ENCODE assay signal across 8 cellular contexts in the genomic region with DNA sequence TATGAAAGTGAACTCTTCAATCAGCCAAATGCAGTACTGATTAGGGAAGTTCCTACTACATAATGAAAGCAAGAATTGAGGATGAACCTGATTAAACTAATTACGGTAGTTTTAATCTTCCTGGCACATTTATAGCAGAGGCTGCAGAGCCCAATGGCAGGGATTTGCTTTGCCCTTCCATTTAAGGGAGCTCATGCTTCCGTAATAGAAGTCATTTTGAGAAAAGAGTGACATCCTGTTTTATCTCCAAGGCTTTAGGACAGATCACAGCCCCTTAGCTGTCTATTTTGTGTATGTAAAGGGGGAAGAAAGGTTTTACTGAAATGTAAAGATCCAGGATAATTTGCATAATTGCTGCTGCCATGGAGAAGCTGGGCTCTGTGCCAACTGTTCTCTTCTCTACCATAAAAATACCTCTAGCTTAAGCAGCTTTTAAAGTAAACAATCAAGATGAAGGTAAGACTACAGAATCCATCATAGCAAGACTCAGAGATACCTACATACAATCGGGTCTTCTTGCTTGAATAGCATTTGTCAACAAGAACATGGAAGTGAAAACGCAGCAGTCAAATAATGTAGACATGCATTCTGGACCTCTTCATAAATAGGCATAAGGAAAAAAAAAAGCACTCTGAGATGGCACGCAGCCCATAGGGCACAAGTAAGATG.
DNase-seq lines count a peak whose midpoint lies in the region; ATAC-seq and TF ChIP-seq lines count a peak whose summit lies in the region.

No MANE protein-coding gene starts in this region.

- no peak overlapping the region for H3K27ac Mint-ChIP-seq in MCF 10A (ENCODE audit: low read depth, unreplicated experiment)
- peak overlapping the region; percentile 1 for H3K27ac Mint-ChIP-seq in activated T-helper 17 cell treated with anti-CD3 and anti-CD28 coated beads, Interleukin-2, amount 50 U/mL, for 72 hours

- peak; percentile 46 for DNase-seq in MCF 10A (ENCODE audit: unreplicated experiment)
- no peak for DNase-seq in breast epithelium (ENCODE audit: low spot score in 2 of 2)
- DNase-seq in NCI-H2029 treated with DMSO at 0.1 percent for 48 hours (lab: John Stamatoyannopoulos, UW) = peak; percentile 43
- no peak for DNase-seq in MV-4-11 (lab: John Stamatoyannopoulos, UW)

- H3K27me3 Mint-ChIP-seq in MCF 10A (ENCODE audit: insufficient read depth, unreplicated experiment) = no peaks in the 10 kb centered on the region
- no peaks in the 10 kb centered on the region for H3K27me3 Mint-ChIP-seq in activated T-helper 17 cell treated with anti-CD3 and anti-CD28 coated beads, Interleukin-2, amount 50 U/mL, for 72 hours

- peaks cover 28% of the 10 kb centered on the region for H3K4me1 Mint-ChIP-seq in MCF 10A (ENCODE audit: insufficient read depth, unreplicated experiment)
- peaks cover 16% of the 10 kb centered on the region for H3K4me1 Mint-ChIP-seq in activated T-helper 17 cell treated with anti-CD3 and anti-CD28 coated beads, Interleukin-2, amount 50 U/mL, for 72 hours

- no peak for TF ChIP-seq POLR2A in breast epithelium (IDR thresholded peaks at IDR 0.05)

- no peak for TF ChIP-seq CTCF in MCF 10A (IDR thresholded peaks at IDR 0.05; ENCODE audit: unreplicated experiment)
- no peak for TF ChIP-seq CTCF in breast epithelium (IDR thresholded peaks at IDR 0.05)

- H3K27ac ChIP-seq in breast epithelium (no peak overlapping the region), muscle layer of duodenum (ENCODE audit: low read length) (peak overlapping the region; percentile 39)

- CTCF ChIA-PET in MCF 10A (lab: Yijun Ruan, JAX) = interaction anchor here (0.5 to 1.1 kb wide), 3 partner anchors 9 to 214 kb away, joined by 3 read pairs; no protein-coding TSS in a partner anchor

- POLR2A ChIA-PET in MCF 10A (lab: Yijun Ruan, JAX) = interaction anchor here (0.8 to 1.8 kb wide), 8 partner anchors 9 to 38 kb away, joined by 3 to 6 read pairs (median 3); no protein-coding TSS in a partner anchor

- H3K27me3 ChIP-seq in breast epithelium (no peaks in the 10 kb centered on the region), muscle layer of duodenum (ENCODE audit: low read depth, low read length) (no peaks in the 10 kb centered on the region)

- intact Hi-C loops in MCF 10A (cut with micrococcal nuclease) = no loop called here
- intact Hi-C loops in breast epithelium (cut with DNase I; ENCODE audit: low total_unique reads) = no loop called here

- H3K9me3 ChIP-seq in breast epithelium (no peaks in the 10 kb centered on the region), muscle layer of duodenum (ENCODE audit: control insufficient read depth in 1 of 2, low read length in 2 of 2) (no peaks in the 10 kb centered on the region)

- H3K4me3 ChIP-seq in breast epithelium (no peak overlapping the region), muscle layer of duodenum (ENCODE audit: low read depth in 1 of 2, low read length in 2 of 2) (peak overlapping the region in 1 of 2 donors; percentile 13)

- H3K9me3 Mint-ChIP-seq in MCF 10A (ENCODE audit: unreplicated experiment) = no peaks in the 10 kb centered on the region
- no peaks in the 10 kb centered on the region for H3K9me3 Mint-ChIP-seq in activated T-helper 17 cell treated with anti-CD3 and anti-CD28 coated beads, Interleukin-2, amount 50 U/mL, for 72 hours

- peaks cover 32% of the 10 kb centered on the region for H3K36me3 Mint-ChIP-seq in MCF 10A (ENCODE audit: insufficient read depth, unreplicated experiment)
- H3K36me3 Mint-ChIP-seq in activated T-helper 17 cell treated with anti-CD3 and anti-CD28 coated beads, Interleukin-2, amount 50 U/mL, for 72 hours (ENCODE audit: low read depth) = peaks cover 10% of the 10 kb centered on the region

- BruUV-seq in MCF 10A (replicated peaks; lab: Mats Ljungman, UMichigan) = no TSS peak

- H3K4me3 Mint-ChIP-seq in MCF 10A (ENCODE audit: unreplicated experiment) = no peak overlapping the region
- peak overlapping the region; percentile 31 for H3K4me3 Mint-ChIP-seq in activated T-helper 17 cell treated with anti-CD3 and anti-CD28 coated beads, Interleukin-2, amount 50 U/mL, for 72 hours

- ATAC-seq in activated T-helper 17 cell treated with anti-CD3 and anti-CD28 coated beads, Interleukin-2, amount 50 U/mL, for 72 hours (replicated peaks) = peak; percentile 64
- ATAC-seq in GM18909 (IDR thresholded peaks at IDR 0.05; ENCODE audit: poor library complexity, unreplicated experiment) (no peak), GM19395 (IDR thresholded peaks at IDR 0.05; ENCODE audit: unreplicated experiment) (no peak)

- H3K36me3 ChIP-seq in breast epithelium (no peaks in the 10 kb centered on the region), muscle layer of duodenum (ENCODE audit: control insufficient read depth in 1 of 2, insufficient read depth in 2 of 2, low read length in 2 of 2) (no peaks in the 10 kb centered on the region)

- H3K4me1 ChIP-seq in breast epithelium (no peaks in the 10 kb centered on the region), muscle layer of duodenum (ENCODE audit: control insufficient read depth in 1 of 2, insufficient read depth in 2 of 2, low read length in 2 of 2) (peaks cover 10 to 32% of the 10 kb centered on the region in 2 donors)

Comparison
In these comparisons a context has a peak if more than half of its experiments do, and no peak if none do; other contexts are left out.
1. DNase-seq: peak in MCF 10A (single experiment) and NCI-H2029 treated with DMSO at 0.1 percent for 48 hours (single experiment); none in breast epithelium (0 of 2) and MV-4-11 (single experiment).